In the genomic region with DNA sequence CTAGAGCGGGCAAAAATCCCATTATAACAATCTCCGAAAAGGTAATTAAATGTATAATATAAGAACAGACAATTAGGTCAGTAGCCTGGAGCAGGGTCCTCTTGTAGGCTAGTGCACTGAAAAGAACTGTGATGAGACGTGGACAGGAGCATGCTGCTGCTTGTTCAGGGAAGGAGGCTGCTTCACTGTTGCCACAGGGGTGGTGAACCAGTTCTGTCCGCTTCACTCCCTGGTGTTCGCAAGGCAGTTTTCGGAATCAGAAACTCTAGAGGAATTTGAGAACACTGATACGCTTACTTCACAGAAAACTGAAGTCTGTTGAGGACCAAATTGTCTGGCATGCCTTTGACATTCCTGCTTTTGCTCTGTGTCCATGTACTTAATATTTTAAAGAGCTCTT, we compare ENCODE assay signal across 21 cellular contexts. TPM values are rescaled to one million over a fixed set of nuclear protein-coding genes. Genes with fewer than 3 reads are reported as not detected.
A peak's percentile ranks its signal among the peaks of the same experiment; 100 is the strongest.
DNase-seq lines count a peak whose midpoint lies in the region; ATAC-seq, FAIRE-seq and TF ChIP-seq lines count a peak whose summit lies in the region.
"Had no signal": no experiment of that assay in that cellular context is flagged by ENCODE, and none has a peak within 500 bp of the region (broad histone marks: within the 10 kb centered on the region; RNA-seq: fewer than 3 reads in every experiment).

No MANE protein-coding gene starts in this region.

- no peak for TF ChIP-seq EP300 in SK-N-SH (IDR thresholded peaks at IDR 0.05; ENCODE audit: borderline replicate concordance in 1 of 2, low read depth in 1 of 2, low read length in 1 of 2)

- FAIRE-seq in HTR-8/SVneo (lab: Jason Lieb, UNC) (no peak), frontal cortex (lab: Jason Lieb, UNC) (no peak)
- FAIRE-seq: A204.1, D721Med, GM12892 had no signal

- H3K27me3 Mint-ChIP-seq in WTC11 (ENCODE audit: low read depth) = no peaks in the 10 kb centered on the region

- peaks cover 36% of the 10 kb centered on the region for H3K4me1 Mint-ChIP-seq in WTC11

- no peaks in the 10 kb centered on the region for H3K9me3 Mint-ChIP-seq in WTC11
- H3K9me3 Mint-ChIP-seq: CD8-positive, alpha-beta T cell had no signal

- H3K9me2 ChIP-seq in SK-N-SH = no peaks in the 10 kb centered on the region

- TF ChIP-seq RAD21 in SK-N-SH (IDR thresholded peaks at IDR 0.05; ENCODE audit: low read length) = no peak

- no peaks in the 10 kb centered on the region for H3K36me3 ChIP-seq in SK-N-SH (replicated peaks in 1 of 2; ENCODE audit: control insufficient read depth in 1 of 2, insufficient read depth in 2 of 2, low read length in 1 of 2)

- no peaks in the 10 kb centered on the region for H3F3A ChIP-seq in SK-N-SH (replicated peaks; ENCODE audit: insufficient read depth)

- CTCF ChIA-PET in SK-N-SH (lab: Yijun Ruan, JAX) = interaction anchor here (1.0 kb wide), 1 partner anchor 26 kb away, joined by 3 read pairs; no protein-coding TSS in a partner anchor
- CTCF ChIA-PET in WTC11 (lab: Charles Lee) = interaction anchor here (0.9 kb wide), 1 partner anchor 26 kb away, joined by 4 read pairs; no protein-coding TSS in a partner anchor

- ATAC-seq in SK-N-SH treated with all-trans-retinoic acid at 6 μM for 48 hours (0 out of 3 replicates have a peak, but pooled peaks have one; percentile 19), WTC11 (peak; percentile 48; the same call in 1 of the 2 replicates), HG03025 (IDR thresholded peaks at IDR 0.05; ENCODE audit: low FRiP score, unreplicated experiment) (no peak)
- ATAC-seq: CD8-positive, alpha-beta T cell; PC-3 had no signal

- no peaks in the 10 kb centered on the region for H3K27me3 ChIP-seq in SK-N-SH (ENCODE audit: insufficient read depth)
- H3K27me3 ChIP-seq: BLaER1 had no signal

- H3K4me1 ChIP-seq in SK-N-SH (ENCODE audit: control insufficient read depth in 1 of 2, insufficient read depth in 2 of 2, low read depth in 1 of 2, low read length in 1 of 2) = peaks cover 0 to 3% of the 10 kb centered on the region in 2 experiments; a peak in 2 of 4 replicates

- no peaks in the 10 kb centered on the region for H3K9me3 ChIP-seq in SK-N-SH

- H3K36me3 Mint-ChIP-seq in WTC11 = no peaks in the 10 kb centered on the region
- H3K36me3 Mint-ChIP-seq: CD8-positive, alpha-beta T cell had no signal

- H4K20me1 ChIP-seq in SK-N-SH (ENCODE audit: insufficient read depth) = peaks cover 5% of the 10 kb centered on the region; the same call in 1 of the 2 replicates

- POLR2A ChIA-PET in SK-N-SH (lab: Yijun Ruan, JAX) (no interaction called here), WTC11 (lab: Charles Lee) (no interaction called here)

- TF ChIP-seq CTCF in SK-N-SH (IDR thresholded peaks at IDR 0.05) (no peak), WTC11 (IDR thresholded peaks at IDR 0.05) (no peak)

- H3K9ac ChIP-seq in SK-N-SH = no peak overlapping the region
- H3K9ac ChIP-seq: BLaER1 had no signal

- peaks cover 84% of the 10 kb centered on the region for H3K79me2 ChIP-seq in SK-N-SH (ENCODE audit: insufficient read depth)

- 95% methylated on average over 7 of the region's 7 CpGs for WGBS in SK-N-SH (ENCODE audit: low lambda C conversion rate)

- no peak overlapping the region for H3K4me3 ChIP-seq in SK-N-SH (ENCODE audit: low read depth in 2 of 2, low read length in 1 of 2)
- H3K4me3 ChIP-seq: BLaER1 had no signal

- H2AFZ ChIP-seq in SK-N-SH (ENCODE audit: low read depth) = no peak overlapping the region

- no peak for DNase-seq in SK-N-SH
- peak; percentile 20 for DNase-seq in WTC11 (ENCODE audit: low spot score)
- peak; percentile 75 for DNase-seq in left kidney (ENCODE audit: low read depth, low spot score)
- no peak for DNase-seq in HTR-8/SVneo (ENCODE audit: insufficient read length, low spot score)
- DNase-seq in Kasumi-1 (lab: John Stamatoyannopoulos, UW) = no peak
- DNase-seq in frontal cortex (ENCODE audit: low spot score in 2 of 2) = no peak
- DNase-seq: CD8-positive, alpha-beta T cell; DND-41; GDM1; H7; IMR-90; NCI-H187 treated with DMSO at 0.1 percent for 48 hours; NCI-H2171 treated with DMSO at 0.1 percent for 48 hours; NCI-H82; PC-3 had no signal

- no peak overlapping the region for H3K4me3 Mint-ChIP-seq in WTC11
- H3K4me3 Mint-ChIP-seq: CD8-positive, alpha-beta T cell had no signal

- no peak overlapping the region for H3K27ac ChIP-seq in SK-N-SH (ENCODE audit: low read depth in 2 of 2, low read length in 1 of 2)
- H3K27ac ChIP-seq: BLaER1 had no signal

- no peak overlapping the region; the same call in 1 of the 2 replicates for H3K27ac Mint-ChIP-seq in WTC11
- H3K27ac Mint-ChIP-seq: CD8-positive, alpha-beta T cell had no signal

- H3K4me2 ChIP-seq in SK-N-SH = no peak overlapping the region

TF ChIP-seq in SK-N-SH treated with all-trans-retinoic acid at 6 μM for 48 hours, 23 proteins besides CTCF, POLR2A, EP300 and RAD21 (continues in another document):
- TF ChIP-seq SNAI2 (CRISPR knock-in tag; IDR thresholded peaks at IDR 0.05) = no peak
- TF ChIP-seq, protein P1, sequence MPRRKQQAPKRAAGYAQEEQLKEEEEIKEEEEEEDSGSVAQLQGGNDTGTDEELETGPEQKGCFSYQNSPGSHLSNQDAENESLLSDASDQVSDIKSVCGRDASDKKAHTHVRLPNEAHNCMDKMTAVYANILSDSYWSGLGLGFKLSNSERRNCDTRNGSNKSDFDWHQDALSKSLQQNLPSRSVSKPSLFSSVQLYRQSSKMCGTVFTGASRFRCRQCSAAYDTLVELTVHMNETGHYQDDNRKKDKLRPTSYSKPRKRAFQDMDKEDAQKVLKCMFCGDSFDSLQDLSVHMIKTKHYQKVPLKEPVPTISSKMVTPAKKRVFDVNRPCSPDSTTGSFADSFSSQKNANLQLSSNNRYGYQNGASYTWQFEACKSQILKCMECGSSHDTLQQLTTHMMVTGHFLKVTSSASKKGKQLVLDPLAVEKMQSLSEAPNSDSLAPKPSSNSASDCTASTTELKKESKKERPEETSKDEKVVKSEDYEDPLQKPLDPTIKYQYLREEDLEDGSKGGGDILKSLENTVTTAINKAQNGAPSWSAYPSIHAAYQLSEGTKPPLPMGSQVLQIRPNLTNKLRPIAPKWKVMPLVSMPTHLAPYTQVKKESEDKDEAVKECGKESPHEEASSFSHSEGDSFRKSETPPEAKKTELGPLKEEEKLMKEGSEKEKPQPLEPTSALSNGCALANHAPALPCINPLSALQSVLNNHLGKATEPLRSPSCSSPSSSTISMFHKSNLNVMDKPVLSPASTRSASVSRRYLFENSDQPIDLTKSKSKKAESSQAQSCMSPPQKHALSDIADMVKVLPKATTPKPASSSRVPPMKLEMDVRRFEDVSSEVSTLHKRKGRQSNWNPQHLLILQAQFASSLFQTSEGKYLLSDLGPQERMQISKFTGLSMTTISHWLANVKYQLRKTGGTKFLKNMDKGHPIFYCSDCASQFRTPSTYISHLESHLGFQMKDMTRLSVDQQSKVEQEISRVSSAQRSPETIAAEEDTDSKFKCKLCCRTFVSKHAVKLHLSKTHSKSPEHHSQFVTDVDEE (CRISPR knock-in tag; IDR thresholded peaks at IDR 0.05) = no peak

TF ChIP-seq in SK-N-SH, 30 proteins besides CTCF, POLR2A, EP300 and RAD21 (continues in another document):
- TF ChIP-seq RXRA (IDR thresholded peaks at IDR 0.05; ENCODE audit: borderline replicate concordance, low read depth) (no peak), FOSL2 (IDR thresholded peaks at IDR 0.05; ENCODE audit: borderline replicate concordance, low read depth) (no peak), RFX5 (IDR thresholded peaks at IDR 0.05; ENCODE audit: low read length) (no peak), GATA2 (CRISPR knock-in tag; IDR thresholded peaks at IDR 0.05) (no peak), NFIC (IDR thresholded peaks at IDR 0.05; ENCODE audit: borderline replicate concordance) (no peak)
- TF ChIP-seq, protein P2, sequence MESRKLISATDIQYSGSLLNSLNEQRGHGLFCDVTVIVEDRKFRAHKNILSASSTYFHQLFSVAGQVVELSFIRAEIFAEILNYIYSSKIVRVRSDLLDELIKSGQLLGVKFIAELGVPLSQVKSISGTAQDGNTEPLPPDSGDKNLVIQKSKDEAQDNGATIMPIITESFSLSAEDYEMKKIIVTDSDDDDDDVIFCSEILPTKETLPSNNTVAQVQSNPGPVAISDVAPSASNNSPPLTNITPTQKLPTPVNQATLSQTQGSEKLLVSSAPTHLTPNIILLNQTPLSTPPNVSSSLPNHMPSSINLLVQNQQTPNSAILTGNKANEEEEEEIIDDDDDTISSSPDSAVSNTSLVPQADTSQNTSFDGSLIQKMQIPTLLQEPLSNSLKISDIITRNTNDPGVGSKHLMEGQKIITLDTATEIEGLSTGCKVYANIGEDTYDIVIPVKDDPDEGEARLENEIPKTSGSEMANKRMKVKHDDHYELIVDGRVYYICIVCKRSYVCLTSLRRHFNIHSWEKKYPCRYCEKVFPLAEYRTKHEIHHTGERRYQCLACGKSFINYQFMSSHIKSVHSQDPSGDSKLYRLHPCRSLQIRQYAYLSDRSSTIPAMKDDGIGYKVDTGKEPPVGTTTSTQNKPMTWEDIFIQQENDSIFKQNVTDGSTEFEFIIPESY (IDR thresholded peaks at IDR 0.05; ENCODE audit: borderline replicate concordance, low read depth) = no peak

TF ChIP-seq in WTC11, 78 proteins besides CTCF, POLR2A, EP300 and RAD21 (continues in another document):
- TF ChIP-seq NFYB (CRISPR knock-in tag; conservative IDR thresholded peaks at IDR 0.05; ENCODE audit: low read depth) (no peak), ZNF121 (CRISPR knock-in tag; IDR thresholded peaks at IDR 0.05) (no peak), ZNF263 (CRISPR knock-in tag; IDR thresholded peaks at IDR 0.05; ENCODE audit: low read depth) (no peak)
- TF ChIP-seq, protein P3, sequence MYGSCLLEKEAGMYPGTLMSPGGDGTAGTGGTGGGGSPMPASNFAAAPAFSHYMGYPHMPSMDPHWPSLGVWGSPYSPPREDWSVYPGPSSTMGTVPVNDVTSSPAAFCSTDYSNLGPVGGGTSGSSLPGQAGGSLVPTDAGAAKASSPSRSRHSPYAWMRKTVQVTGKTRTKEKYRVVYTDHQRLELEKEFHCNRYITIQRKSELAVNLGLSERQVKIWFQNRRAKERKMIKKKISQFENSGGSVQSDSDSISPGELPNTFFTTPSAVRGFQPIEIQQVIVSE (CRISPR knock-in tag; IDR thresholded peaks at IDR 0.05; ENCODE audit: borderline replicate concordance) = no peak
- TF ChIP-seq, protein P4, sequence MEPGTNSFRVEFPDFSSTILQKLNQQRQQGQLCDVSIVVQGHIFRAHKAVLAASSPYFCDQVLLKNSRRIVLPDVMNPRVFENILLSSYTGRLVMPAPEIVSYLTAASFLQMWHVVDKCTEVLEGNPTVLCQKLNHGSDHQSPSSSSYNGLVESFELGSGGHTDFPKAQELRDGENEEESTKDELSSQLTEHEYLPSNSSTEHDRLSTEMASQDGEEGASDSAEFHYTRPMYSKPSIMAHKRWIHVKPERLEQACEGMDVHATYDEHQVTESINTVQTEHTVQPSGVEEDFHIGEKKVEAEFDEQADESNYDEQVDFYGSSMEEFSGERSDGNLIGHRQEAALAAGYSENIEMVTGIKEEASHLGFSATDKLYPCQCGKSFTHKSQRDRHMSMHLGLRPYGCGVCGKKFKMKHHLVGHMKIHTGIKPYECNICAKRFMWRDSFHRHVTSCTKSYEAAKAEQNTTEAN (CRISPR knock-in tag; IDR thresholded peaks at IDR 0.05) = no peak

RNA-seq across cellular contexts. Expression of a gene that starts 17.4 kb away (rescaled TPM):
- 3.8 and 4.0 TPM in 2 replicates for polyA plus RNA-seq in SK-N-SH (2012; rRNA removed)
- polyA plus RNA-seq in SK-N-SH (2012; cell fraction: cytosol; rRNA removed) = 4.2 and 4.9 TPM in 2 replicates
- 2.8 and 3.6 TPM in 2 replicates for polyA plus RNA-seq in SK-N-SH (2012; cell fraction: nucleus; rRNA removed)
- total RNA-seq in WTC11 (2021) (16.8 to 18.2 TPM (median 17.8 TPM) in 3 replicates), frontal cortex (57.1 TPM)

Comparison
In these comparisons a context has a peak if more than half of its experiments do, and no peak if none do; other contexts are left out.
1. DNase-seq: peak in WTC11 (single experiment) and left kidney (single experiment); none in SK-N-SH (single experiment), HTR-8/SVneo (single experiment), Kasumi-1 (0 of 2) and frontal cortex (0 of 2).